17 cellular contexts compared by ENCODE assay signal in the genomic region with DNA sequence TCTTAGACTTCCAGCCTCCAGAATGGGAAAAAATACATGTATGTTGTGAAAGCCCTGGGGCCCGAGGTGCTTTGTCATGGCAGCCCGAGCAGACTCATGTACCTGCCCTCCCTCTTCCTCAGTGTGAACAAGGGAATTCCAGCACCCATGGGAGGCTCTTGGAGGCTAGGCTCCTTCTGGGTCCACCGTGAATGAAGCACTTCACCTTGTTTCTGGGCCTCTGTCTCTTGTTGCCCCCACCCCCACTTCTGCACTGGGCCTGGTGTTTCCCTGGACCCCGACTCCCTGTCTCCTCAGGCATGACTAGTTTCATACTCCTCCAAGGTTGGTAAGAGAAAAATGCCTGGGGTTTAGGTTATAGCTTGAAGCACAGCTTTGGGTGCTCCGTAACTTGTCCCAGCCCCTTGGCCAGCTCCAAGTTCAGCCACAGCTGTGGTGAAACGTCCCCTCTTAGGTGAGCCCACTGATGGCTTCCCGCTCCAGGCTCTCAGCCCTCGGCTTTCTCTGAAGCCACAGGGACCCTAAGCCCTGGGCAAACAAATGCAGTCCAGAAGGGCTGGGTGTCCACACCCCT. TPM values are rescaled to one million over a fixed set of nuclear protein-coding genes. Genes with fewer than 3 reads are reported as not detected.
A peak's percentile ranks its signal among the peaks of the same experiment; 100 is the strongest.
DNase-seq lines count a peak whose midpoint lies in the region; TF ChIP-seq lines count a peak whose summit lies in the region.
"Had no signal": no experiment of that assay in that cellular context is flagged by ENCODE, and none has a peak within 500 bp of the region (broad histone marks: within the 10 kb centered on the region; RNA-seq: fewer than 3 reads in every experiment).

No MANE protein-coding gene starts in this region.

- in situ Hi-C loops in GM23248 (cut with MboI), result no loop called here

- H3K4me3 ChIP-seq in AG10803 (ENCODE audit: low read length), result no peak overlapping the region
- H3K4me3 ChIP-seq in GM23248, result peak overlapping the region; percentile 57
- peak overlapping the region; percentile 48 for H3K4me3 ChIP-seq in adipocyte (ENCODE audit: low read length)
- H3K4me3 ChIP-seq in osteoblast (ENCODE audit: insufficient read depth, low read length), result peak overlapping the region; percentile 4
- H3K4me3 ChIP-seq: Peyer's patch had no signal

- peaks cover 41% of the 10 kb centered on the region for H3K4me1 ChIP-seq in GM23248 (ENCODE audit: insufficient read depth)
- H3K4me1 ChIP-seq in adipocyte (ENCODE audit: control insufficient read depth, insufficient read depth, low read length), result peaks cover 27% of the 10 kb centered on the region
- peaks cover 47% of the 10 kb centered on the region for H3K4me1 ChIP-seq in osteoblast (ENCODE audit: insufficient read depth, low read length)

- TF ChIP-seq CTCF in AG10803 (conservative IDR thresholded peaks at IDR 0.05; ENCODE audit: low read length) (no peak), osteoblast (IDR thresholded peaks at IDR 0.05; ENCODE audit: extremely low read depth, low read depth, low read length) (no peak)

- no peaks in the 10 kb centered on the region for H3K9me2 ChIP-seq in GM23248 (ENCODE audit: insufficient read depth)
- H3K9me2 ChIP-seq: SK-N-SH had no signal

- peaks cover 29% of the 10 kb centered on the region for H3F3A ChIP-seq in GM23248 (ENCODE audit: insufficient read depth)

- DNase-seq in AG10803 (ENCODE audit: low read depth), result peak; percentile 13
- DNase-seq in GM23248, result no peak
- no peak for DNase-seq in adipocyte (ENCODE audit: low read depth)
- no peak for DNase-seq in osteoblast (ENCODE audit: insufficient read length, low spot score, missing footprints)
- DNase-seq in NCI-H2029 treated with DMSO at 0.1 percent for 48 hours (lab: John Stamatoyannopoulos, UW), result no peak
- DNase-seq in DMS79 treated with DMSO at 0.1 percent for 48 hours (lab: John Stamatoyannopoulos, UW), result no peak
- DNase-seq in T-helper 1 cell, result no peak
- no peak for DNase-seq in NCI-H526 (lab: John Stamatoyannopoulos, UW)
- DNase-seq: activated naive CD4-positive, alpha-beta T cell; NCI-H1417; NCI-H2171 treated with DMSO at 0.1 percent for 48 hours; NCI-H82; SK-N-SH; stimulated activated naive CD4-positive, alpha-beta T cell treated with Interleukin-2 at 50 U/mL for 16 hours had no signal

- 82 to 87% methylated on average over 7 to 8 of the region's 8 CpGs for WGBS in GM23248 (ENCODE audit: low coverage in 1 of 2, low lambda C conversion rate in 2 of 2, missing lambda C conversion rate in 2 of 2), 2 experiments

- H3K36me3 ChIP-seq in GM23248 (ENCODE audit: low read depth) (no peaks in the 10 kb centered on the region), adipocyte (ENCODE audit: control insufficient read depth, insufficient read depth, low read length, severe bottlenecking) (no peaks in the 10 kb centered on the region), osteoblast (ENCODE audit: insufficient read depth, low read length) (no peaks in the 10 kb centered on the region)
- H3K36me3 ChIP-seq: Peyer's patch had no signal

- no peaks in the 10 kb centered on the region for H3K9me3 ChIP-seq in GM23248 (ENCODE audit: low read depth)
- no peaks in the 10 kb centered on the region for H3K9me3 ChIP-seq in adipocyte (ENCODE audit: control insufficient read depth, low read length)
- no peaks in the 10 kb centered on the region for H3K9me3 ChIP-seq in osteoblast (ENCODE audit: low read depth, low read length)
- H3K9me3 ChIP-seq: Peyer's patch had no signal

- H3K4me2 ChIP-seq in GM23248 (ENCODE audit: unreplicated experiment), result peak overlapping the region; percentile 93
- H3K4me2 ChIP-seq in osteoblast (ENCODE audit: insufficient read depth, low read length), result peak overlapping the region; percentile 72
- H3K4me2 ChIP-seq: SK-N-SH had no signal

- H3K9ac ChIP-seq in GM23248 (peak overlapping the region; percentile 70; the same call in 1 of the 2 replicates), adipocyte (ENCODE audit: low read length) (peak overlapping the region; percentile 31)
- H3K9ac ChIP-seq: SK-N-SH had no signal

- H3K27ac ChIP-seq in GM23248 (peak overlapping the region; percentile 90), osteoblast (ENCODE audit: low read depth, low read length) (peak overlapping the region; percentile 88)

- H3K27me3 ChIP-seq in GM23248 (replicated peaks; ENCODE audit: insufficient read depth) (no peaks in the 10 kb centered on the region), adipocyte (replicated peaks; ENCODE audit: control insufficient read depth, insufficient read depth, low read length) (no peaks in the 10 kb centered on the region), osteoblast (ENCODE audit: insufficient read depth, low read length) (no peaks in the 10 kb centered on the region)
- H3K27me3 ChIP-seq: Peyer's patch had no signal

- H3K79me2 ChIP-seq in GM23248 (ENCODE audit: insufficient read depth) (peaks cover 24% of the 10 kb centered on the region), osteoblast (ENCODE audit: insufficient read depth, low read length) (peaks cover 65% of the 10 kb centered on the region)

- H4K20me1 ChIP-seq in GM23248 (ENCODE audit: insufficient read depth), result no peaks in the 10 kb centered on the region
- no peaks in the 10 kb centered on the region for H4K20me1 ChIP-seq in osteoblast (ENCODE audit: insufficient read depth, low read length)

- H2AFZ ChIP-seq in GM23248 (no peak overlapping the region), osteoblast (ENCODE audit: low read length) (no peak overlapping the region)

RNA-seq across cellular contexts. Expression of a gene that starts 30.2 kb away (rescaled TPM):
- total RNA-seq in GM23248 (2014; rRNA removed; shearing (Covaris generic)), result 44.4 and 46.0 TPM in 2 replicates
- polyA plus RNA-seq in GM23248 (2016; fragmentation: Nextera tagmentation; extraction: Ambion mirVana), result 41.9 and 42.4 TPM in 2 replicates
- 45.6 and 50.1 TPM in 2 replicates for total RNA-seq in osteoblast

RNA-seq across cellular contexts. Expression of a gene that starts 49.6 kb away (rescaled TPM):
- not detected in 2 replicates for total RNA-seq in GM23248 (2014; rRNA removed; shearing (Covaris generic))
- polyA plus RNA-seq in GM23248 (2016; fragmentation: Nextera tagmentation; extraction: Ambion mirVana), result 0.05 TPM in 1 of 2 replicates, not detected in the other
- under 0.01 and 0.36 TPM in 2 replicates for total RNA-seq in osteoblast
- total RNA-seq: kidney epithelial cell, renal cortical epithelial cell had no signal
- polyA plus RNA-seq: SK-N-SH had no signal
